ENCODE assay signal across 1 cellular context in the genomic region with DNA sequence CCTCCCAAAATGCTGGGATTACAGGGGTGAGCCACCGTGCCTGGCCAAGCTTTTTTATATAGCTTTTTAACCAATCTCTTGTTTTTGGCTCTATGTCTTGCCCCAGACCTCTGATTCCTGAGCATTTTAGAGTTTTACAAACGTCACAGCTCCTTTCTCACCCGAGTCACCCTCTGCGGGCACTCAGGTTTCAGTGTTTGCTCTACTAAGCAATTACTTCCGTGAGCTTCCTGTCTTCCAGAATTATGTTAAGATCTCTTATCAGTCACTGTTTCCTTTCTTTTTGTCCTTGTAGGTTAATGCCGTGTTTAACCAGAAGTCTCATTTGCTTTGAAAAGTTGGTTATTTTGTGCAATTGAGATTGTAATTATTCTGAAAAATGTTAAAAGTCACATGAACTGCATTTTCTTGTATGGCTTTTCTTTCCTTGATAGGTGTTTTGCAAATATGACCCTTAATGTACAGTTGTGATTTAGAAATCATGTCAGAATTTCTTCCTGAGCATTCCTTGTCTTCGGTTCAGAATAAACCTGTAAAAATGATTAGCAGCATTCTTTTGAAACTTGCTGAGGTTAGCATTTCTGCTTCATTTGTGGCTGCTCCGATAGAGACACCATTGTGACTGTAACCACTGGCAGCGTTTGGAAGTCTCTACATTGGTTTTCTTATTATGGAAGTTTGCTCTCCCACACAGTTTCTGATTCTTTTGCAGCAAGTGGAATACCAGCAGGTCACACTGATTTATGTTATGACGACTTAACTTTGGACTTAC.
TF ChIP-seq lines count a peak whose summit lies in the region.

No MANE protein-coding gene starts in this region.

TF ChIP-seq in GM23338, 12 proteins besides CTCF, POLR2A, EP300 and RAD21 (continued from another document):
- TF ChIP-seq, protein P1, sequence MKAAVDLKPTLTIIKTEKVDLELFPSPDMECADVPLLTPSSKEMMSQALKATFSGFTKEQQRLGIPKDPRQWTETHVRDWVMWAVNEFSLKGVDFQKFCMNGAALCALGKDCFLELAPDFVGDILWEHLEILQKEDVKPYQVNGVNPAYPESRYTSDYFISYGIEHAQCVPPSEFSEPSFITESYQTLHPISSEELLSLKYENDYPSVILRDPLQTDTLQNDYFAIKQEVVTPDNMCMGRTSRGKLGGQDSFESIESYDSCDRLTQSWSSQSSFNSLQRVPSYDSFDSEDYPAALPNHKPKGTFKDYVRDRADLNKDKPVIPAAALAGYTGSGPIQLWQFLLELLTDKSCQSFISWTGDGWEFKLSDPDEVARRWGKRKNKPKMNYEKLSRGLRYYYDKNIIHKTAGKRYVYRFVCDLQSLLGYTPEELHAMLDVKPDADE (IDR thresholded peaks at IDR 0.05) = no peak
- TF ChIP-seq ZNF114 (CRISPR knock-in tag; IDR thresholded peaks at IDR 0.05) (no peak), NANOG (IDR thresholded peaks at IDR 0.05; ENCODE audit: borderline replicate concordance) (no peak), ZNF331 (CRISPR knock-in tag; IDR thresholded peaks at IDR 0.05; ENCODE audit: low read depth) (no peak), EZH2 (IDR thresholded peaks at IDR 0.05; ENCODE audit: low read depth, unreplicated experiment) (no peak)
